In the genomic region with DNA sequence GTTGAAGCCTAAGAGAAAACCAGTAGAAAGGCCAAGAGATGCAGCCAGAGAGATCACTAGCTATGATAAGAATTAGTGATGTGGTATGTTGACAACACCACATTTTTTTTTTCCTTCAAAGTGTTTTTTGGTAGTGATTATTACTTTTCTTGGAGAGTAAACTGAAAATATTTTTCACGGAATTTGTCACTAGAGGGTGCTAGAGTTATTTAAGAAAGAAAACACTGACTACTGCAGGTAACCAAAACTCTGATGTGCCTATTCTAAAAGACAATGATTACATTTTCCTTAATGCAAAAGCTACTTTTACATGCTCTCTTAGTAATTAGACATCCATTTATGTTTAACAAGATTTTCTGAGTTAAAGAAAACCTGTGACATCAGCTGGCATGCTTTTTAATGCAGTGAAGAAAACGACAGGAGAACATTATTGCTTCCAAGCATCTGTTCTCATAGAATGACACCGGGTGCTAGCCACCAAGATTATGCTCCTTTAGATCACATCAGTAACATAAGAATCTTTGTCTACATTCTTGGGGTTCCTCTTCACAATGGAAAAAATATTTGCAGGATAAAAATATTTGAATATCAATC, we compare ENCODE assay signal across 8 cellular contexts. TPM values are rescaled to one million over a fixed set of nuclear protein-coding genes. Genes with fewer than 3 reads are reported as not detected.
DNase-seq lines count a peak whose midpoint lies in the region; ATAC-seq and TF ChIP-seq lines count a peak whose summit lies in the region.

No MANE protein-coding gene starts in this region.

- no peaks in the 10 kb centered on the region for H3K9me3 ChIP-seq in adrenal gland (replicated peaks in 1 of 3)

- 41 to 64% (median 52%) methylated on average over 3 of the region's 3 CpGs for WGBS in adrenal gland, 4 donors

- no peaks in the 10 kb centered on the region for H3K27me3 ChIP-seq in adrenal gland

- ATAC-seq in GM21447 (IDR thresholded peaks at IDR 0.05; ENCODE audit: unreplicated experiment) (no peak), HG02642 (IDR thresholded peaks at IDR 0.05; ENCODE audit: poor library complexity, unreplicated experiment) (no peak)

- peak; percentile 25 for TF ChIP-seq CTCF in GM13976 (IDR thresholded peaks at IDR 0.05; ENCODE audit: borderline replicate concordance, control extremely low read depth, extremely low read depth, insufficient read depth, missing control alignments)
- peak; percentile 16 to 66 (median 49) for TF ChIP-seq CTCF in adrenal gland (IDR thresholded peaks at IDR 0.05)

- H3K27ac ChIP-seq in adrenal gland: no peak overlapping the region

- in situ Hi-C loops in GM13976 (cut with MboI; ENCODE audit: low sequenced_read_pairs, unreplicated experiment): loop anchor here (5.0 to 25.0 kb wide), 2 partner anchors 295 to 960 kb away; no protein-coding TSS in a partner anchor

- H3K4me3 ChIP-seq in adrenal gland: no peak overlapping the region

- intact Hi-C loops in adrenal gland (cut with DNase I): loop anchor here (5.0 kb wide), 2 partner anchors 290 to 295 kb away; a partner anchor contains a TSS

- TF ChIP-seq POLR2A in adrenal gland (IDR thresholded peaks at IDR 0.05): no peak

- peak; percentile 38 for DNase-seq in AG08395 (ENCODE audit: low spot score)
- DNase-seq in GM13976 (ENCODE audit: low spot score): peak; percentile 28
- DNase-seq in NCI-H1105 (lab: John Stamatoyannopoulos, UW): peak; percentile 43
- no peak for DNase-seq in adrenal gland
- peak; percentile 12 for DNase-seq in kidney glomerular epithelial cell (lab: John Stamatoyannopoulos, UW)
- no peak for DNase-seq in COLO668 (lab: John Stamatoyannopoulos, UW; ENCODE audit: unreplicated experiment)

- peaks cover 0 to 7% of the 10 kb centered on the region in 2 donors for H3K4me1 ChIP-seq in adrenal gland (replicated peaks in 1 of 2)

- peaks cover 0 to 18% of the 10 kb centered on the region in 2 donors for H3K36me3 ChIP-seq in adrenal gland (replicated peaks in 1 of 2)

RNA-seq across cellular contexts. Expression of a gene that starts 28.8 kb away (rescaled TPM):
- total RNA-seq in adrenal gland: 10 to 100 TPM in 1 of 8 donors, 1 to 10 TPM in 7; 4.6 to 12.0 (median 8.4) TPM
- 10 to 100 TPM in 1 of 3 donors, 1 to 10 TPM in 2; 6.7 to 18.3 (median 7.3) TPM for polyA plus RNA-seq in adrenal gland

RNA-seq across cellular contexts. Expression of a gene that starts 28.9 kb away (rescaled TPM):
- 100 to 1,000 TPM in 1 of 8 donors, 10 to 100 TPM in 7; 19.7 to 124 (median 40.4) TPM for total RNA-seq in adrenal gland
- polyA plus RNA-seq in adrenal gland: 10 to 100 TPM; 14.7 to 78.5 (median 15.3) TPM

Comparison
In these comparisons a context has a peak if more than half of its experiments do, and no peak if none do; other contexts are left out.
1. DNase-seq: peak in AG08395 (single experiment), GM13976 (single experiment), NCI-H1105 (single experiment) and kidney glomerular epithelial cell (single experiment); none in adrenal gland (0 of 7) and COLO668 (single experiment).